8 cellular contexts compared by ENCODE assay signal in genomic region chr19:16571689-16572331, GRCh38. TPM values are rescaled to one million over a fixed set of nuclear protein-coding genes. Genes with fewer than 3 reads are reported as not detected.
DNase-seq lines count a peak whose midpoint lies in the region; ATAC-seq and TF ChIP-seq lines count a peak whose summit lies in the region.

No MANE protein-coding gene starts in this region.

- no peak for TF ChIP-seq EP300 in ovary (IDR thresholded peaks at IDR 0.05)

- H3K4me3 ChIP-seq in AG10803 (ENCODE audit: low read length), result peak overlapping the region; percentile 73
- H3K4me3 ChIP-seq in WI38 (ENCODE audit: low read depth, low read length), result peak overlapping the region; percentile 86
- peak overlapping the region; percentile 63 to 76 (median 65) for H3K4me3 ChIP-seq in fibroblast of lung (replicated peaks in 1 of 4; ENCODE audit: control extremely low read depth in 1 of 4, insufficient read depth in 1 of 4, low read depth in 3 of 4, low read length in 4 of 4)
- peak overlapping the region; percentile 79 for H3K4me3 ChIP-seq in ovary

- DNase-seq in AG10803 (ENCODE audit: low read depth) (peak; percentile 13), fibroblast of lung (ENCODE audit: low read depth in 2 of 2) (peak; percentile 12 to 39), ovary (peak in 2 of 5 donors; percentile 36 to 55)
- DNase-seq in effector CD4-positive, alpha-beta T cell, result no peak

- H3K27ac ChIP-seq in fibroblast of lung (ENCODE audit: insufficient read depth, low read length), result peak overlapping the region; percentile 82
- H3K27ac ChIP-seq in ovary, result peak overlapping the region; percentile 39 to 52

- H4K20me1 ChIP-seq in fibroblast of lung (ENCODE audit: control insufficient read depth, extremely low read depth, insufficient read depth, low read length), result no peaks in the 10 kb centered on the region

- H3K36me3 ChIP-seq in fibroblast of lung (ENCODE audit: control insufficient read depth, insufficient read depth, low read length) (peaks cover 17% of the 10 kb centered on the region), ovary (no peaks in the 10 kb centered on the region)

- peak overlapping the region; percentile 72 for H2AFZ ChIP-seq in fibroblast of lung (ENCODE audit: low read length)

- H3K4me2 ChIP-seq in fibroblast of lung (ENCODE audit: extremely low read depth, insufficient read depth, low read length), result peak overlapping the region; percentile 85

- H3K4me1 ChIP-seq in fibroblast of lung (ENCODE audit: control insufficient read depth, extremely low read depth, insufficient read depth, low read length) (peaks cover 12% of the 10 kb centered on the region), ovary (ENCODE audit: insufficient read depth) (peaks cover 15% of the 10 kb centered on the region)

- intact Hi-C loops in ovary (cut with DNase I), result loop anchor here in 1 of 4 donors (5.0 kb wide), 1 partner anchor 55 kb away; the partner anchor contains the start of gene MED26

- ATAC-seq in GM18870 (IDR thresholded peaks at IDR 0.05; ENCODE audit: unreplicated experiment), result peak; percentile 20
- ATAC-seq in HG03196 (IDR thresholded peaks at IDR 0.05; ENCODE audit: unreplicated experiment), result peak; percentile 25
- ATAC-seq in HG03280 (IDR thresholded peaks at IDR 0.05; ENCODE audit: unreplicated experiment), result no peak

- peak overlapping the region; percentile 85 for H3K9ac ChIP-seq in fibroblast of lung (ENCODE audit: insufficient read depth, low read length)

- TF ChIP-seq CTCF in AG10803 (conservative IDR thresholded peaks at IDR 0.05; ENCODE audit: low read length) (no peak), WI38 (IDR thresholded peaks at IDR 0.05; ENCODE audit: low read depth, low read length) (no peak), fibroblast of lung (conservative IDR thresholded peaks at IDR 0.05 in 1 of 2, IDR thresholded peaks at IDR 0.05 in 1 of 2; ENCODE audit: low read depth in 1 of 2, low read length in 2 of 2) (no peak), ovary (IDR thresholded peaks at IDR 0.05) (no peak)

- H3K9me3 ChIP-seq in fibroblast of lung (ENCODE audit: control insufficient read depth, insufficient read depth, low read depth, low read length) (no peaks in the 10 kb centered on the region), ovary (no peaks in the 10 kb centered on the region)

- H3K27me3 ChIP-seq in fibroblast of lung (ENCODE audit: control insufficient read depth, insufficient read depth, low read length), result no peaks in the 10 kb centered on the region
- no peaks in the 10 kb centered on the region for H3K27me3 ChIP-seq in ovary

- peaks cover 68% of the 10 kb centered on the region for H3K79me2 ChIP-seq in fibroblast of lung (ENCODE audit: control insufficient read depth, insufficient read depth, low read length)

- no peak for TF ChIP-seq POLR2A in ovary (IDR thresholded peaks at IDR 0.05)

- 1% methylated on average over 58 to 80 of the region's 80 CpGs for WGBS in ovary, 3 donors

RNA-seq across cellular contexts. Expression of gene SLC35E1, which starts 0.4 kb away (rescaled TPM):
- total RNA-seq in fibroblast of lung, result 16.9 and 19.0 TPM in 2 replicates
- polyA plus RNA-seq in fibroblast of lung, result 34.0 and 36.1 TPM in 2 replicates
- 31.3 and 37.8 TPM in 2 replicates for polyA plus RNA-seq in fibroblast of lung (2012)
- 81.7 and 90.8 TPM in 2 replicates for polyA minus RNA-seq in fibroblast of lung (ENCODE audit: low replicate concordance)
- total RNA-seq in ovary, result 10 to 100 TPM; 20.6 to 37.9 (median 30.2) TPM
- polyA plus RNA-seq in ovary, result 10 to 100 TPM; 17.6 to 39.7 TPM

RNA-seq across cellular contexts. Expression of gene CHERP, which starts 29.6 kb away (rescaled TPM):
- total RNA-seq in fibroblast of lung (4.4 and 6.1 TPM in 2 replicates), ovary (10 to 100 TPM in 6 of 7 donors, 1 to 10 TPM in 1; 8.9 to 52.6 (median 47.9) TPM)
- polyA plus RNA-seq in fibroblast of lung (2.4 and 5.2 TPM in 2 replicates), ovary (10 to 100 TPM in 1 of 2 donors, 1 to 10 TPM in 1; 5.9 to 26.3 TPM)
- polyA plus RNA-seq in fibroblast of lung (2012), result 15.1 and 22.8 TPM in 2 replicates
- 16.6 and 21.2 TPM in 2 replicates for polyA minus RNA-seq in fibroblast of lung (ENCODE audit: low replicate concordance)

RNA-seq across cellular contexts. Expression of gene MED26, which starts 56.2 kb away (rescaled TPM):
- total RNA-seq in fibroblast of lung (3.3 and 4.5 TPM in 2 replicates), ovary (10 to 100 TPM; 10.3 to 13.2 (median 11.6) TPM)
- polyA plus RNA-seq in fibroblast of lung (3.7 TPM in 2 replicates), ovary (1 to 10 TPM; 3.0 to 7.3 TPM)
- polyA plus RNA-seq in fibroblast of lung (2012), result 4.3 and 4.7 TPM in 2 replicates
- polyA minus RNA-seq in fibroblast of lung (ENCODE audit: low replicate concordance), result 4.0 and 5.4 TPM in 2 replicates
